10 cellular contexts compared by ENCODE assay signal in the genomic region with DNA sequence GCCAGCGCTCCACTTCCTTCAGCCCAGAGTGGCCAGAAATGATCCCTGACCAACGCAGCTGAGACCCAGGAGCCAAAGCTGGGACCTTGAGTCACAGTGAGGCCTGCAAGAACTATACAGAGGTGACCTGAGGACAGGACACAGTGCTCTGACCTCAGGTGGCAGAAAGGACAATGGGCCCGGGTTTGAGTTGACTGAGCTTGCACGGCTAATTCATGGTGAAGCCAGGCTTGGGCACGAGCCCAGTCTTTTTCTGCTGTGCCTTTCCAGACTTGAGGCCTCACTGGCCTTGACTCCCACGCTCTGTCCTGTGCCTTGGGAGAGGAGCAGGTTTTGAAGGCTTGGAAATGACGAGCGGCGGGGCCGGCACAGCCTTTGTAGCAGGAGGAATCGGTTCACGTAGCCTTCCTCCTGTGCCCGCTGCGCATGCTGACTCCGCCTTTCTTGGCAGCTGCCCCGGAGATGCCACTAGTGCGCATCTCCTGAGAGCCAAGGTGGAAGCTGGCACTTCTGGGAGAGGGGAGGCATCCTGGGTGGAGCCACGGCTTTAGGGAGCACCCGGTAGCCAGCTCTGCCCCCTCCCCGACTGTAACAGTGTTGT. TPM values are rescaled to one million over a fixed set of nuclear protein-coding genes. Genes with fewer than 3 reads are reported as not detected.
DNase-seq lines count a peak whose midpoint lies in the region; ATAC-seq and TF ChIP-seq lines count a peak whose summit lies in the region.
"Had no signal": no experiment of that assay in that cellular context is flagged by ENCODE, and none has a peak within 500 bp of the region (broad histone marks: within the 10 kb centered on the region; RNA-seq: fewer than 3 reads in every experiment).

No MANE protein-coding gene starts in this region.

- peaks cover 0 to 2% of the 10 kb centered on the region in 2 donors for H3K9me3 ChIP-seq in neuronal stem cell (replicated peaks in 1 of 2; ENCODE audit: control insufficient read depth in 2 of 2, insufficient read depth in 1 of 2, low read depth in 1 of 2, low read length in 2 of 2)

- H3K23ac ChIP-seq in neuronal stem cell (ENCODE audit: low read depth, low read length, poor library complexity), result peak overlapping the region; percentile 68

- H2BK12ac ChIP-seq in neuronal stem cell (ENCODE audit: low read length), result no peak overlapping the region

- H3K4me1 ChIP-seq in neuronal stem cell (ENCODE audit: control insufficient read depth in 2 of 2, insufficient read depth in 1 of 2, low read depth in 1 of 2, low read length in 2 of 2), result no peaks in the 10 kb centered on the region

- no peak overlapping the region for H3K4me2 ChIP-seq in neuronal stem cell (ENCODE audit: insufficient read depth, low read length, poor library complexity, severe bottlenecking)

- no peak overlapping the region for H2BK15ac ChIP-seq in neuronal stem cell (ENCODE audit: low read length)

- no peak for TF ChIP-seq CTCF in fibroblast of villous mesenchyme (IDR thresholded peaks at IDR 0.05; ENCODE audit: insufficient read depth, low read depth, low read length)

- H4K91ac ChIP-seq in neuronal stem cell (ENCODE audit: low read depth, low read length, poor library complexity), result no peak overlapping the region

- H3K4ac ChIP-seq in neuronal stem cell (ENCODE audit: low read length), result no peak overlapping the region

- H3K4me3 ChIP-seq in fibroblast of villous mesenchyme (ENCODE audit: low read depth, low read length) (no peak overlapping the region), neuronal stem cell (ENCODE audit: low read length in 2 of 2) (no peak overlapping the region)

- H4K8ac ChIP-seq in neuronal stem cell (ENCODE audit: low read depth, low read length), result no peak overlapping the region

- no peak overlapping the region for H3K27ac ChIP-seq in neuronal stem cell (replicated peaks; ENCODE audit: low read length)

- peaks cover 22 to 87% of the 10 kb centered on the region in 2 donors for H3K36me3 ChIP-seq in neuronal stem cell (replicated peaks in 1 of 2; ENCODE audit: control insufficient read depth in 2 of 2, insufficient read depth in 2 of 2, low read length in 2 of 2)

- no peak overlapping the region for H3K14ac ChIP-seq in neuronal stem cell (ENCODE audit: low read length)

- peak; percentile 19 for DNase-seq in Caki2 (ENCODE audit: low read depth)
- DNase-seq in NCI-H510A treated with DMSO at 0.1 percent for 48 hours (lab: John Stamatoyannopoulos, UW), result peak; percentile 38
- peak; percentile 14 for DNase-seq in fibroblast of villous mesenchyme (ENCODE audit: low read depth)
- no peak for DNase-seq in neuronal stem cell (ENCODE audit: low spot score)
- no peak for DNase-seq in NCI-H524 treated with DMSO at 0.1 percent for 48 hours (lab: John Stamatoyannopoulos, UW)
- DNase-seq in COR-L47 (lab: John Stamatoyannopoulos, UW), result no peak
- no peak for DNase-seq in NCI-H748 (lab: John Stamatoyannopoulos, UW; ENCODE audit: unreplicated experiment)
- DNase-seq: CD4-positive, CD25-positive, alpha-beta regulatory T cell; RPMI8226 had no signal

- H2BK5ac ChIP-seq in neuronal stem cell (ENCODE audit: low read length), result no peak overlapping the region

- H2AK5ac ChIP-seq in neuronal stem cell (ENCODE audit: low read depth, low read length), result no peak overlapping the region

- no CpG with 5 or more reads among the region's 20 CpGs for WGBS in neuronal stem cell (ENCODE audit: extremely low coverage in 2 of 2, insufficient read length in 2 of 2, insufficient replicate concordance in 1 of 2), 2 donors

- H2AFZ ChIP-seq in neuronal stem cell (ENCODE audit: low read length), result no peak overlapping the region

- in situ Hi-C loops in Caki2 (cut with HindIII; ENCODE audit: low pct_unique_long_range_greater_than_20kb, low sequenced_read_pairs), result no loop called here

- H3K27me3 ChIP-seq in neuronal stem cell (ENCODE audit: control insufficient read depth in 3 of 3, insufficient read depth in 3 of 3, low read depth in 1 of 3, low read length in 3 of 3), result no peaks in the 10 kb centered on the region

- no peak for ATAC-seq in GM21447 (IDR thresholded peaks at IDR 0.05; ENCODE audit: unreplicated experiment)

- no peaks in the 10 kb centered on the region for H3K79me1 ChIP-seq in neuronal stem cell (ENCODE audit: low read depth, low read length)

- no peak overlapping the region for H3K18ac ChIP-seq in neuronal stem cell (ENCODE audit: low read length)

- no peak overlapping the region for H2BK120ac ChIP-seq in neuronal stem cell (ENCODE audit: low read depth, low read length)

- H3K9ac ChIP-seq in neuronal stem cell (ENCODE audit: low read depth, low read length, poor library complexity), result peak overlapping the region; percentile 47

RNA-seq across cellular contexts. Expression of a gene that starts 34.9 kb away (rescaled TPM):
- 29.1 and 46.7 TPM in 2 replicates for total RNA-seq in Caki2 (2014; rRNA removed; shearing (Covaris generic); ENCODE audit: low replicate concordance)
- 79.6 and 87.7 TPM in 2 replicates for total RNA-seq in fibroblast of villous mesenchyme
- polyA plus RNA-seq in neuronal stem cell (2013, experiment 1 of 2), result 27.9 TPM
- 26.7 TPM for polyA plus RNA-seq in neuronal stem cell (2013, experiment 2 of 2)

Comparison
In these comparisons a context has a peak if more than half of its experiments do, and no peak if none do; other contexts are left out.
1. DNase-seq: peak in Caki2 (single experiment), NCI-H510A treated with DMSO at 0.1 percent for 48 hours (single experiment) and fibroblast of villous mesenchyme (single experiment); none in neuronal stem cell (single experiment), NCI-H524 treated with DMSO at 0.1 percent for 48 hours (single experiment), COR-L47 (single experiment) and NCI-H748 (single experiment).